ENCODE assay signal across 8 cellular contexts in the genomic region with DNA sequence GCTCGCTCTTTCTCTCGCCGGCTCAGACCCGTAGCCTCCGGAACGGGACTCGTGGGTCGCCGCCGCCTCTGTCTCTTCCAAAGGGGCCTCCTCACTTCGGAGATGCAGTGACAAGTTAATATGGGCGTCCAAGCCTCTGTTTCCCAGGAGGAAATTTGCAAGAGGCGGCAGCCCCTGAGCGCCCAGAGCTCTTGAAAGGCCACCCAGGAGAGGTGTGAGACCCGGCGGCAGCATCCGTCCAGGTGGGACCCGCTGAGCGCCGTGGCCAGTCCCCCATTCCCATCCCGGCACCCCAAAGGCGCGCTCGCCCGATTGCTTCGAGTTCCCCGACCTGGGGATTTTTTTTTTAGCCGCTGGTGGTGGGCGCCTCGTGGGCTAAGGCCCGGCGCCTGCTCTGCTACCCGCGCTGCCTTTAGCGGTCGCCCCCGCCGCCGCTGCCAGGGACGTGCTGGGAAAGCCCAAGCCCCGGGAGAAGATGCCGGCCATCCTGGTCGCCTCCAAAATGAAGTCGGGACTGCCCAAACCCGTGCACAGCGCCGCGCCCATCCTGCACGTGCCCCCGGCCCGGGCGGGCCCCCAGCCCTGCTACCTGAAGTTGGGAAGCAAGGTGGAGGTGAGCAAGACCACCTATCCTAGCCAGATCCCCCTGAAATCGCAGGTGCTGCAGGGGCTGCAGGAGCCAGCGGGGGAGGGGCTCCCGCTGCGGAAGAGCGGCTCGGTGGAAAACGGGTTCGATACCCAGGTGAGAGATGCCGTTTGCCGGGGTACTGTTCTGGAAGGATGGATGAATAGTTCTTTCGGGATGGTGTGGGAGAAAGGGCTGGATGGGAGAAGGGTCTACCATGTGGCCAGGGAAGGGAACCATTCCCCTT. TPM values are rescaled to one million over a fixed set of nuclear protein-coding genes. Genes with fewer than 3 reads are reported as not detected.
DNase-seq lines count a peak whose midpoint lies in the region; ATAC-seq and TF ChIP-seq lines count a peak whose summit lies in the region.

No MANE protein-coding gene starts in this region.

- no peak for ATAC-seq in Right ventricle myocardium superior (ENCODE audit: poor library complexity)
- ATAC-seq in GM21390 (IDR thresholded peaks at IDR 0.05; ENCODE audit: unreplicated experiment) = no peak
- no peak for ATAC-seq in HG03280 (IDR thresholded peaks at IDR 0.05; ENCODE audit: unreplicated experiment)

- CTCF ChIA-PET in RWPE1 (lab: Yijun Ruan, JAX) = interaction anchor here (0.6 to 1.1 kb wide), 4 partner anchors 30 to 405 kb away, joined by 3 to 5 read pairs (median 4); no protein-coding TSS in a partner anchor

- TF ChIP-seq CTCF in cardiac muscle cell (IDR thresholded peaks at IDR 0.05; ENCODE audit: low read depth, low read length) (no peak), RWPE1 (conservative IDR thresholded peaks at IDR 0.05; ENCODE audit: low read depth) (no peak), epithelial cell of esophagus (IDR thresholded peaks at IDR 0.05; ENCODE audit: insufficient read depth, low read depth, low read length, missing control alignments) (no peak), ovary (IDR thresholded peaks at IDR 0.05) (no peak)

- H3K4me1 ChIP-seq in cardiac muscle cell (ENCODE audit: low read depth) (peaks cover 16% of the 10 kb centered on the region), ovary (ENCODE audit: insufficient read depth) (peaks cover 2% of the 10 kb centered on the region)

- H3K36me3 ChIP-seq in cardiac muscle cell (no peaks in the 10 kb centered on the region), ovary (no peaks in the 10 kb centered on the region)

- intact Hi-C loops in Right ventricle myocardium superior (cut with DNase I) (no loop called here), ovary (cut with DNase I) (no loop called here)

- peak in 1 of 2 donors; percentile 9 for DNase-seq in cardiac muscle cell (ENCODE audit: low read depth in 1 of 2, low spot score in 1 of 2)
- no peak for DNase-seq in Right ventricle myocardium superior
- no peak for DNase-seq in RWPE1 (ENCODE audit: low spot score)
- no peak for DNase-seq in epithelial cell of esophagus (ENCODE audit: low read depth)
- peak in 2 of 5 donors; percentile 36 to 41 for DNase-seq in ovary
- DNase-seq in Ammon's horn (ENCODE audit: low spot score) = no peak

- H3K9me3 ChIP-seq in cardiac muscle cell (ENCODE audit: low read depth) = no peaks in the 10 kb centered on the region
- no peaks in the 10 kb centered on the region for H3K9me3 ChIP-seq in ovary

- peaks cover 69% of the 10 kb centered on the region for H3K27me3 ChIP-seq in cardiac muscle cell
- peaks cover 5% of the 10 kb centered on the region for H3K27me3 ChIP-seq in ovary

- no peak for TF ChIP-seq EP300 in ovary (IDR thresholded peaks at IDR 0.05)

- H3K27ac ChIP-seq in cardiac muscle cell = no peak overlapping the region
- peak overlapping the region; percentile 98 for H3K27ac ChIP-seq in RWPE1
- H3K27ac ChIP-seq in ovary = peak overlapping the region in 1 of 2 donors; percentile 11

- H3K4me3 ChIP-seq in cardiac muscle cell (peak overlapping the region; percentile 40), epithelial cell of esophagus (ENCODE audit: low read length) (peak overlapping the region; percentile 49), ovary (peak overlapping the region; percentile 66)

- POLR2A ChIA-PET in RWPE1 (lab: Yijun Ruan, JAX; ENCODE audit: low non-redundant PET) = no interaction called here

- TF ChIP-seq POLR2A in ovary (IDR thresholded peaks at IDR 0.05) = no peak

- 0 to 1% (median 1%) methylated on average over 52 to 63 of the region's 63 CpGs for WGBS in ovary, 3 donors

RNA-seq across cellular contexts. Expression of gene NAV2, which starts 0.8 kb away (rescaled TPM):
- total RNA-seq in cardiac muscle cell (106 and 164 TPM in 2 replicates), Right ventricle myocardium superior (10.5 TPM), ovary (10 to 100 TPM in 3 of 7 donors, 1 to 10 TPM in 4; 2.9 to 14.1 (median 9.9) TPM)
- polyA plus RNA-seq in cardiac muscle cell (113 and 120 TPM in 2 replicates), ovary (1 to 10 TPM; 3.5 to 7.8 TPM)
